Comparison of ENCODE assay signal across 8 cellular contexts in the genomic region with DNA sequence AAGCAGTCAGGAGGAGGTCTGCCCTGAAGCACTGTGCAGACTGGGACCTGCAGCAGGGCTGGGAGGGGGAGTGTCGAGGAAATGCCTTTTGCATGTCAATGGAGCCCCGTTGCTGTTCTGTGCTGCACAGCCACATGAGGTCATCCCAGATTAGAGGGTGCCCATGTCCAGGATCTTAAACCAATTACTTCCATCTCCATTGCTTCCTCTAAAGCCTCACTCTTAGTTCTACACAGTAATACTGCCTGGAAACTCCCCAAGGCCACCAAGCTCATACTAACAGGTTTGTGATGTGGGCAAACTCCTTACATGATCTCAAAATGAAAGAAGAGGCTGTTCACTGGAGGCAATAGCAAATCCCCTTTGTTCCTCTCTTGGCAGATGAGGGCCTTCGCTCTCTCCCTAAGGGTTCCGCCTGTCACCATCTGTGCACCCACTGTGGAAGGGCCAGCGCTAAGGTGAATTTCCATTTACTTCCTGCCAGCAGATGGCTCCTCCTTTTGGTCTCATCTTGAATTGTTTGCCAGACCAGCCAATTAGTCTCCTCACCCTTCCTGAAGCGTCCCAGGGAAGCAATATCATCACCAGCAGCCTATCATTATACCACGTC. TPM values are rescaled to one million over a fixed set of nuclear protein-coding genes. Genes with fewer than 3 reads are reported as not detected.
DNase-seq lines count a peak whose midpoint lies in the region; ATAC-seq, FAIRE-seq and TF ChIP-seq lines count a peak whose summit lies in the region.

No MANE protein-coding gene starts in this region.

- H3K36me3 ChIP-seq in esophagus squamous epithelium: no peaks in the 10 kb centered on the region

- H3K27me3 ChIP-seq in esophagus squamous epithelium: no peaks in the 10 kb centered on the region

- 43 to 54% methylated on average over 7 of the region's 7 CpGs for WGBS in esophagus squamous epithelium, 2 donors

- no peak for DNase-seq in D721Med (ENCODE audit: insufficient read length, low spot score)
- peak; percentile 96 for DNase-seq in NCI-H2171 treated with DMSO at 0.1 percent for 48 hours (lab: John Stamatoyannopoulos, UW)
- DNase-seq in esophagus squamous epithelium (lab: John Stamatoyannopoulos, UW): no peak
- no peak for DNase-seq in NCI-H2196 treated with DMSO at 0.1 percent for 48 hours (lab: John Stamatoyannopoulos, UW; ENCODE audit: unreplicated experiment)
- DNase-seq in hepatic stellate cell (ENCODE audit: low spot score): no peak
- DNase-seq in SW480 (ENCODE audit: low spot score): no peak
- no peak for DNase-seq in GOT3 (lab: John Stamatoyannopoulos, UW)

- H3K4me3 ChIP-seq in esophagus squamous epithelium: no peak overlapping the region

- TF ChIP-seq CTCF in D721Med (IDR thresholded peaks at IDR 0.05; ENCODE audit: insufficient read depth, missing control alignments) (peak; percentile 42), esophagus squamous epithelium (IDR thresholded peaks at IDR 0.05) (peak in 2 of 6 experiments; percentile 17 to 42)

- TF ChIP-seq POLR2A in esophagus squamous epithelium (IDR thresholded peaks at IDR 0.05): no peak

- H3K27ac ChIP-seq in esophagus squamous epithelium: peak overlapping the region; percentile 46 to 89 (median 68)

- peaks cover 21 to 73% (median 26%) of the 10 kb centered on the region in 3 donors for H3K4me1 ChIP-seq in esophagus squamous epithelium

- no peaks in the 10 kb centered on the region for H3K9me3 ChIP-seq in esophagus squamous epithelium

- ATAC-seq in GM19468 (IDR thresholded peaks at IDR 0.05; ENCODE audit: extremely low read depth, unreplicated experiment): peak; percentile 57

- no peak for FAIRE-seq in D721Med (lab: Jason Lieb, UNC)

- intact Hi-C loops in esophagus squamous epithelium (cut with DNase I): no loop called here

RNA-seq across cellular contexts. Expression of a gene that starts 35.4 kb away (rescaled TPM):
- total RNA-seq in esophagus squamous epithelium: 100 to 1,000 TPM; 105 to 235 (median 123) TPM
